In genomic region chr21:45040739-45041138, GRCh38 we compare ENCODE assay signal across 1 cellular context.
TF ChIP-seq lines count a peak whose summit lies in the region.

No MANE protein-coding gene starts in this region.

TF ChIP-seq in IMR-90, 13 proteins besides CTCF, POLR2A, EP300 and RAD21 (continued from another document):
- TF ChIP-seq RFX5 (IDR thresholded peaks at IDR 0.05; ENCODE audit: low read depth, low read length) (no peak), RCOR1 (IDR thresholded peaks at IDR 0.05; ENCODE audit: insufficient replicate concordance, low read length) (no peak), USF2 (IDR thresholded peaks at IDR 0.05; ENCODE audit: low read depth, low read length) (no peak), MAFK (IDR thresholded peaks at IDR 0.05; ENCODE audit: low read depth, low read length) (no peak), CEBPB (IDR thresholded peaks at IDR 0.05; ENCODE audit: low read depth, low read length) (no peak)
